In genomic region chr1:154344977-154345837, GRCh38 we compare ENCODE assay signal across 9 cellular contexts. TPM values are rescaled to one million over a fixed set of nuclear protein-coding genes. Genes with fewer than 3 reads are reported as not detected.
DNase-seq lines count a peak whose midpoint lies in the region; ATAC-seq and TF ChIP-seq lines count a peak whose summit lies in the region.
"Had no signal": no experiment of that assay in that cellular context is flagged by ENCODE, and none has a peak within 500 bp of the region (broad histone marks: within the 10 kb centered on the region; RNA-seq: fewer than 3 reads in every experiment).

No MANE protein-coding gene starts in this region.

- H3K9me3 Mint-ChIP-seq in CD4-positive, alpha-beta memory T cell = no peaks in the 10 kb centered on the region
- no peaks in the 10 kb centered on the region for H3K9me3 Mint-ChIP-seq in activated CD4-positive, alpha-beta T cell treated with anti-CD3 and anti-CD28 coated beads, Interleukin-2, amount 10 ng/mL, durations not matched to agents 24 days and 14 days
- no peaks in the 10 kb centered on the region for H3K9me3 Mint-ChIP-seq in effector memory CD8-positive, alpha-beta T cell
- H3K9me3 Mint-ChIP-seq in osteocyte (ENCODE audit: unreplicated experiment) = no peaks in the 10 kb centered on the region

- peaks cover 89% of the 10 kb centered on the region for H3K36me3 ChIP-seq in CD4-positive, alpha-beta memory T cell (ENCODE audit: insufficient read depth, low read length)
- H3K36me3 ChIP-seq in KMS-11 (ENCODE audit: insufficient read depth) (peaks cover 19% of the 10 kb centered on the region; the same call in 1 of the 2 replicates), gastrocnemius medialis (no peaks in the 10 kb centered on the region)

- peak overlapping the region; percentile 87 to 99 (median 94) for H3K4me3 Mint-ChIP-seq in CD4-positive, alpha-beta memory T cell
- peak overlapping the region; percentile 64 for H3K4me3 Mint-ChIP-seq in activated CD4-positive, alpha-beta T cell treated with anti-CD3 and anti-CD28 coated beads, Interleukin-2, amount 10 ng/mL, durations not matched to agents 24 days and 14 days
- H3K4me3 Mint-ChIP-seq in effector memory CD8-positive, alpha-beta T cell = peak overlapping the region; percentile 83 to 86
- H3K4me3 Mint-ChIP-seq in osteocyte (ENCODE audit: unreplicated experiment) = no peak overlapping the region

- TF ChIP-seq POLR2A in gastrocnemius medialis (IDR thresholded peaks at IDR 0.05) = no peak

- peaks cover 85 to 88% of the 10 kb centered on the region in 2 donors for H3K36me3 Mint-ChIP-seq in CD4-positive, alpha-beta memory T cell
- H3K36me3 Mint-ChIP-seq in activated CD4-positive, alpha-beta T cell treated with anti-CD3 and anti-CD28 coated beads, Interleukin-2, amount 10 ng/mL, durations not matched to agents 24 days and 14 days (ENCODE audit: low read depth) = peaks cover 75% of the 10 kb centered on the region
- H3K36me3 Mint-ChIP-seq in effector memory CD8-positive, alpha-beta T cell (ENCODE audit: insufficient read depth) = peaks cover 96% of the 10 kb centered on the region
- peaks cover 75% of the 10 kb centered on the region for H3K36me3 Mint-ChIP-seq in osteocyte (ENCODE audit: unreplicated experiment)

- peak overlapping the region; percentile 66 for H3K27ac ChIP-seq in CD4-positive, alpha-beta memory T cell (ENCODE audit: low read depth, low read length)
- no peak overlapping the region for H3K27ac ChIP-seq in KMS-11
- no peak overlapping the region for H3K27ac ChIP-seq in gastrocnemius medialis
- H3K27ac ChIP-seq: HL-60 had no signal

- H4K20me1 ChIP-seq in KMS-11 (ENCODE audit: insufficient read depth) = no peaks in the 10 kb centered on the region

- H3K27me3 Mint-ChIP-seq in CD4-positive, alpha-beta memory T cell = no peaks in the 10 kb centered on the region
- H3K27me3 Mint-ChIP-seq in activated CD4-positive, alpha-beta T cell treated with anti-CD3 and anti-CD28 coated beads, Interleukin-2, amount 10 ng/mL, durations not matched to agents 24 days and 14 days = no peaks in the 10 kb centered on the region
- no peaks in the 10 kb centered on the region for H3K27me3 Mint-ChIP-seq in effector memory CD8-positive, alpha-beta T cell
- no peaks in the 10 kb centered on the region for H3K27me3 Mint-ChIP-seq in osteocyte (ENCODE audit: unreplicated experiment)

- H2AFZ ChIP-seq in KMS-11 (ENCODE audit: low read depth) = no peak overlapping the region

- no peaks in the 10 kb centered on the region for H3K27me3 ChIP-seq in CD4-positive, alpha-beta memory T cell (ENCODE audit: insufficient read depth, low read length)
- H3K27me3 ChIP-seq in KMS-11 (ENCODE audit: insufficient read depth, low read depth) (no peaks in the 10 kb centered on the region), gastrocnemius medialis (no peaks in the 10 kb centered on the region)

- POLR2A ChIA-PET in CD4-positive, alpha-beta memory T cell (lab: Charles Lee; ENCODE audit: partially characterized antibody) = interaction anchor here (0.8 to 23.5 kb wide), 8 partner anchors 8 to 146 kb away, joined by 3 to 728 read pairs (median 18); partner anchors contain the start of genes ATP8B2, HAX1 and IL6R

- H3K4me1 Mint-ChIP-seq in CD4-positive, alpha-beta memory T cell = peaks cover 54 to 98% (median 76%) of the 10 kb centered on the region in 4 donors
- peaks cover 53% of the 10 kb centered on the region for H3K4me1 Mint-ChIP-seq in activated CD4-positive, alpha-beta T cell treated with anti-CD3 and anti-CD28 coated beads, Interleukin-2, amount 10 ng/mL, durations not matched to agents 24 days and 14 days
- peaks cover 67 to 68% of the 10 kb centered on the region in 2 donors for H3K4me1 Mint-ChIP-seq in effector memory CD8-positive, alpha-beta T cell (ENCODE audit: low read depth in 2 of 2)
- no peaks in the 10 kb centered on the region for H3K4me1 Mint-ChIP-seq in osteocyte (ENCODE audit: unreplicated experiment)

- DNase-seq in CD4-positive, alpha-beta memory T cell = peak; percentile 75 to 84 (median 81)
- peak; percentile 92 for DNase-seq in activated CD4-positive, alpha-beta T cell treated with anti-CD3 and anti-CD28 coated beads, Interleukin-2, amount 10 ng/mL, durations not matched to agents 24 days and 14 days
- DNase-seq in effector memory CD8-positive, alpha-beta T cell = peak; percentile 73 to 79 (median 73)
- DNase-seq in osteocyte (ENCODE audit: extremely low spot score, unreplicated experiment) = no peak
- DNase-seq in dedifferentiated amniotic fluid mesenchymal stem cell (ENCODE audit: extremely low spot score) = no peak
- no peak for DNase-seq in gastrocnemius medialis

- no peak overlapping the region for H3K9ac ChIP-seq in KMS-11

- peak; percentile 98 for TF ChIP-seq CTCF in KMS-11 (conservative IDR thresholded peaks at IDR 0.05; ENCODE audit: low read depth, low read length)
- TF ChIP-seq CTCF in osteocyte (IDR thresholded peaks at IDR 0.05) = peak; percentile 66
- peak in 2 of 5 experiments; percentile 31 to 35 for TF ChIP-seq CTCF in gastrocnemius medialis (IDR thresholded peaks at IDR 0.05 in 4 of 5, conservative IDR thresholded peaks at IDR 0.05 in 1 of 5)

- H3K4me2 ChIP-seq in KMS-11 = no peak overlapping the region

- no peaks in the 10 kb centered on the region for H3K9me3 ChIP-seq in CD4-positive, alpha-beta memory T cell (ENCODE audit: control insufficient read depth in 1 of 2, low read length in 2 of 2)
- H3K9me3 ChIP-seq in gastrocnemius medialis = no peaks in the 10 kb centered on the region

- intact Hi-C loops in CD4-positive, alpha-beta memory T cell (cut with micrococcal nuclease) = loop anchor here (1.0 to 5.0 kb wide), 4 partner anchors 21 to 212 kb away; partner anchors contain the start of genes HAX1 and UBE2Q1
- intact Hi-C loops in activated CD4-positive, alpha-beta T cell treated with anti-CD3 and anti-CD28 coated beads, Interleukin-2, amount 10 ng/mL, durations not matched to agents 24 days and 14 days (cut with micrococcal nuclease) = no loop called here
- intact Hi-C loops in gastrocnemius medialis (cut with DNase I; ENCODE audit: low total_unique reads) = loop anchor here (5.0 kb wide), 1 partner anchor 97 kb away; no protein-coding TSS in a partner anchor

- in situ Hi-C loops in gastrocnemius medialis (cut with MboI; ENCODE audit: low sequenced_read_pairs in 4 of 4) = no loop called here

- CTCF ChIA-PET in CD4-positive, alpha-beta memory T cell (lab: Charles Lee; ENCODE audit: partially characterized antibody) = interaction anchor here (0.7 to 20.2 kb wide), 23 partner anchors 9 to 151 kb away, joined by 3 to 543 read pairs (median 5); partner anchors contain the start of genes ATP8B2 and HAX1

- peak overlapping the region; percentile 86 to 98 (median 92) for H3K27ac Mint-ChIP-seq in CD4-positive, alpha-beta memory T cell
- H3K27ac Mint-ChIP-seq in activated CD4-positive, alpha-beta T cell treated with anti-CD3 and anti-CD28 coated beads, Interleukin-2, amount 10 ng/mL, durations not matched to agents 24 days and 14 days = no peak overlapping the region
- peak overlapping the region; percentile 21 to 41 for H3K27ac Mint-ChIP-seq in effector memory CD8-positive, alpha-beta T cell
- no peak overlapping the region for H3K27ac Mint-ChIP-seq in osteocyte (ENCODE audit: unreplicated experiment)

- peaks cover 96% of the 10 kb centered on the region for H3K4me1 ChIP-seq in CD4-positive, alpha-beta memory T cell (ENCODE audit: insufficient read depth, low read length)
- H3K4me1 ChIP-seq in KMS-11 (ENCODE audit: low read depth, poor library complexity, severe bottlenecking) = no peaks in the 10 kb centered on the region
- H3K4me1 ChIP-seq in gastrocnemius medialis = no peaks in the 10 kb centered on the region

- ATAC-seq in effector memory CD8-positive, alpha-beta T cell (replicated peaks) = peak; percentile 15
- ATAC-seq in HG02798 (IDR thresholded peaks at IDR 0.05; ENCODE audit: poor library complexity, unreplicated experiment) (no peak), gastrocnemius medialis (no peak)

- peak overlapping the region; percentile 62 for H3K4me3 ChIP-seq in CD4-positive, alpha-beta memory T cell (ENCODE audit: low read length in 2 of 2)
- no peak overlapping the region for H3K4me3 ChIP-seq in KMS-11 (IDR thresholded peaks at IDR 0.05; ENCODE audit: insufficient read depth, low read depth, low read length)
- no peak overlapping the region for H3K4me3 ChIP-seq in gastrocnemius medialis

- H3K79me2 ChIP-seq in KMS-11 (ENCODE audit: insufficient read depth, low read depth) = no peaks in the 10 kb centered on the region

RNA-seq across cellular contexts. Expression of gene ATP8B2, which starts 19.9 kb away (rescaled TPM):
- 100 to 1,000 TPM; 186 TPM for total RNA-seq in CD4-positive, alpha-beta memory T cell
- polyA plus RNA-seq in CD4-positive, alpha-beta memory T cell = 10 to 100 TPM; 53.5 to 95.4 TPM
- 49.4 and 49.6 TPM in 2 replicates for total RNA-seq in activated CD4-positive, alpha-beta T cell treated with anti-CD3 and anti-CD28 coated beads, Interleukin-2, amount 10 ng/mL, durations not matched to agents 24 days and 14 days
- total RNA-seq in osteocyte = 94.4 and 98.5 TPM in 2 replicates
- 10 to 100 TPM in 1 of 4 donors, 1 to 10 TPM in 3; 5.8 to 22.5 (median 7.2) TPM for total RNA-seq in gastrocnemius medialis

RNA-seq across cellular contexts. Expression of gene AQP10, which starts 24.3 kb away (rescaled TPM):
- total RNA-seq in CD4-positive, alpha-beta memory T cell = not detected
- not detected for polyA plus RNA-seq in CD4-positive, alpha-beta memory T cell
- not detected in 2 replicates for total RNA-seq in activated CD4-positive, alpha-beta T cell treated with anti-CD3 and anti-CD28 coated beads, Interleukin-2, amount 10 ng/mL, durations not matched to agents 24 days and 14 days
- total RNA-seq in osteocyte = not detected in 2 replicates
- total RNA-seq in gastrocnemius medialis = not detected

RNA-seq across cellular contexts. Expression of gene IL6R, which starts 59.9 kb away (rescaled TPM):
- total RNA-seq in CD4-positive, alpha-beta memory T cell = 100 to 1,000 TPM; 101 to 106 TPM
- polyA plus RNA-seq in CD4-positive, alpha-beta memory T cell = 10 to 100 TPM; 54.6 to 73.0 TPM
- 3.0 and 3.3 TPM in 2 replicates for total RNA-seq in activated CD4-positive, alpha-beta T cell treated with anti-CD3 and anti-CD28 coated beads, Interleukin-2, amount 10 ng/mL, durations not matched to agents 24 days and 14 days
- total RNA-seq in osteocyte (10.4 and 12.4 TPM in 2 replicates), gastrocnemius medialis (100 to 1,000 TPM; 271 to 435 (median 367) TPM)

Comparison
In these comparisons a context has a peak if more than half of its experiments do, and no peak if none do; other contexts are left out.
1. DNase-seq: peak in CD4-positive, alpha-beta memory T cell (5 of 5), activated CD4-positive, alpha-beta T cell treated with anti-CD3 and anti-CD28 coated beads, Interleukin-2, amount 10 ng/mL, durations not matched to agents 24 days and 14 days (single experiment) and effector memory CD8-positive, alpha-beta T cell (3 of 3); none in osteocyte (single experiment), dedifferentiated amniotic fluid mesenchymal stem cell (single experiment) and gastrocnemius medialis (0 of 2).
2. H3K4me3 ChIP-seq: peak in CD4-positive, alpha-beta memory T cell (2 of 2); none in KMS-11 (single experiment) and gastrocnemius medialis (0 of 4).
3. H3K27ac Mint-ChIP-seq: peak in CD4-positive, alpha-beta memory T cell (7 of 7) and effector memory CD8-positive, alpha-beta T cell (2 of 2); none in activated CD4-positive, alpha-beta T cell treated with anti-CD3 and anti-CD28 coated beads, Interleukin-2, amount 10 ng/mL, durations not matched to agents 24 days and 14 days (single experiment) and osteocyte (single experiment).